Comparison of ENCODE assay signal across 10 cellular contexts in genomic region chr6:34288581-34288980, GRCh38. TPM values are rescaled to one million over a fixed set of nuclear protein-coding genes. Genes with fewer than 3 reads are reported as not detected.
DNase-seq lines count a peak whose midpoint lies in the region; ATAC-seq and TF ChIP-seq lines count a peak whose summit lies in the region.
"Had no signal": no experiment of that assay in that cellular context is flagged by ENCODE, and none has a peak within 500 bp of the region (broad histone marks: within the 10 kb centered on the region; RNA-seq: fewer than 3 reads in every experiment).

No MANE protein-coding gene starts in this region.

- ATAC-seq in GM18502 (IDR thresholded peaks at IDR 0.05; ENCODE audit: poor library complexity, unreplicated experiment) (peak; percentile 52), foreskin keratinocyte (no peak), HG02852 (IDR thresholded peaks at IDR 0.05; ENCODE audit: unreplicated experiment) (no peak)

- TF ChIP-seq CTCF in NB4 (IDR thresholded peaks at IDR 0.05; ENCODE audit: low read depth, low read length) (no peak), foreskin keratinocyte (conservative IDR thresholded peaks at IDR 0.05) (no peak)

- peak overlapping the region in 6 of 8 donors; percentile 5 to 62 (median 44) for H3K27ac Mint-ChIP-seq in CD8-positive, alpha-beta memory T cell

- CTCF ChIA-PET in CD8-positive, alpha-beta memory T cell (lab: Charles Lee), result no interaction called here

- H3K4me1 ChIP-seq in CD8-positive, alpha-beta memory T cell (ENCODE audit: insufficient read depth, low read length), result no peaks in the 10 kb centered on the region
- H3K4me1 ChIP-seq in foreskin keratinocyte, result no peaks in the 10 kb centered on the region

- TF ChIP-seq POLR2A in NB4 (IDR thresholded peaks at IDR 0.05; ENCODE audit: extremely low read depth, insufficient read length), result no peak

- no peaks in the 10 kb centered on the region for H3K9me3 ChIP-seq in CD8-positive, alpha-beta memory T cell (ENCODE audit: low read length)

- H3K4me3 Mint-ChIP-seq in CD8-positive, alpha-beta memory T cell, result no peak overlapping the region

- H3K27me3 Mint-ChIP-seq in CD8-positive, alpha-beta memory T cell, result no peaks in the 10 kb centered on the region

- peaks cover 10 to 17% (median 16%) of the 10 kb centered on the region in 3 donors for H3K4me1 Mint-ChIP-seq in CD8-positive, alpha-beta memory T cell

- H3K27me3 ChIP-seq in CD8-positive, alpha-beta memory T cell (ENCODE audit: insufficient read depth, low read length, poor library complexity, severe bottlenecking), result no peaks in the 10 kb centered on the region
- H3K27me3 ChIP-seq in foreskin keratinocyte, result no peaks in the 10 kb centered on the region

- H3K36me3 ChIP-seq in CD8-positive, alpha-beta memory T cell (ENCODE audit: insufficient read depth, low read length), result peaks cover 7% of the 10 kb centered on the region

- H3K9me3 Mint-ChIP-seq in CD8-positive, alpha-beta memory T cell, result no peaks in the 10 kb centered on the region

- peaks cover 0 to 58% (median 13%) of the 10 kb centered on the region in 3 donors for H3K36me3 Mint-ChIP-seq in CD8-positive, alpha-beta memory T cell

- no peak for DNase-seq in CD8-positive, alpha-beta memory T cell
- peak; percentile 57 for DNase-seq in NB4 (ENCODE audit: low read depth)
- peak; percentile 52 for DNase-seq in foreskin melanocyte
- no peak for DNase-seq in foreskin keratinocyte
- DNase-seq in NCI-H1694 treated with DMSO at 0.1 percent for 48 hours (lab: John Stamatoyannopoulos, UW), result no peak
- DNase-seq in EL, result no peak
- DNase-seq: activated effector memory CD4-positive, alpha-beta T cell treated with anti-CD3 and anti-CD28 coated beads, Interleukin-2, amount 50 U/mL, for 16 hours; NCI-H510A treated with DMSO at 0.1 percent for 48 hours had no signal

- H3K27ac ChIP-seq in CD8-positive, alpha-beta memory T cell (ENCODE audit: low read depth, low read length), result no peak overlapping the region
- no peak overlapping the region for H3K27ac ChIP-seq in foreskin keratinocyte

- H3K4me3 ChIP-seq in CD8-positive, alpha-beta memory T cell (ENCODE audit: low read length), result no peak overlapping the region
- H3K4me3 ChIP-seq in NB4 (ENCODE audit: low read depth, low read length), result no peak overlapping the region

- POLR2A ChIA-PET in CD8-positive, alpha-beta memory T cell (lab: Charles Lee), result no interaction called here

RNA-seq across cellular contexts. Expression of gene SMIM29, which starts 39.8 kb away (rescaled TPM):
- 10 to 100 TPM; 23.0 to 26.0 TPM for total RNA-seq in CD8-positive, alpha-beta memory T cell
- 62.5 TPM for polyA plus RNA-seq in CD8-positive, alpha-beta memory T cell
- total RNA-seq in foreskin keratinocyte, result 47.8 and 62.3 TPM in 2 replicates
- polyA plus RNA-seq in foreskin keratinocyte, result 63.3 and 83.1 TPM in 2 replicates

RNA-seq across cellular contexts. Expression of gene HMGA1, which starts 51.9 kb away (rescaled TPM):
- total RNA-seq in CD8-positive, alpha-beta memory T cell, result 100 to 1,000 TPM; 490 to 506 TPM
- polyA plus RNA-seq in CD8-positive, alpha-beta memory T cell, result 33.1 TPM
- total RNA-seq in foreskin keratinocyte, result 534 and 554 TPM in 2 replicates
- 907 and 927 TPM in 2 replicates for polyA plus RNA-seq in foreskin keratinocyte

Comparison
In these comparisons a context has a peak if more than half of its experiments do, and no peak if none do; other contexts are left out.
1. DNase-seq: peak in NB4 (single experiment) and foreskin melanocyte (single experiment); none in CD8-positive, alpha-beta memory T cell (0 of 5), foreskin keratinocyte (0 of 2), NCI-H1694 treated with DMSO at 0.1 percent for 48 hours (single experiment) and EL (single experiment).